ENCODE assay signal across 1 cellular context in genomic region chr16:23149267-23149992, GRCh38.
TF ChIP-seq lines count a peak whose summit lies in the region.

Gene USP31 (minus strand): TSS chr16:23149452. CDS start chr16:23149270, 182 bp downstream.

TF ChIP-seq in HepG2, 621 proteins besides CTCF, POLR2A, EP300 and RAD21 (continued from another document and continues in another):
- TF ChIP-seq ZNF710 (CRISPR knock-in tag; IDR thresholded peaks at IDR 0.05; ENCODE audit: borderline replicate concordance): peak; percentile 81
- no peak for TF ChIP-seq CCAR2 (optimal IDR thresholded peaks at IDR 0.05; ENCODE audit: low read depth, low read length)
- TF ChIP-seq E2F1 (CRISPR knock-in tag; IDR thresholded peaks at IDR 0.05): peak; percentile 78; the same call in 1 of the 2 replicates
- TF ChIP-seq CENPT (CRISPR knock-in tag; IDR thresholded peaks at IDR 0.05; ENCODE audit: low read depth): no peak
- no peak; the same call in 1 of the 2 replicates for TF ChIP-seq ZNF766 (CRISPR knock-in tag; IDR thresholded peaks at IDR 0.05; ENCODE audit: borderline replicate concordance)
- no peak for TF ChIP-seq KDM5A (IDR thresholded peaks at IDR 0.05; ENCODE audit: borderline replicate concordance, low read length)
- TF ChIP-seq MEIS1 (CRISPR knock-in tag; IDR thresholded peaks at IDR 0.05; ENCODE audit: borderline replicate concordance): peak; percentile 74; the same call in 1 of the 2 replicates
- TF ChIP-seq HNRNPUL1 (IDR thresholded peaks at IDR 0.05; ENCODE audit: low read depth, low read length): no peak
- peak; percentile 19; the same call in 1 of the 2 replicates for TF ChIP-seq ATF3 (CRISPR knock-in tag; IDR thresholded peaks at IDR 0.05)
- no peak for TF ChIP-seq CC2D1A (CRISPR knock-in tag; IDR thresholded peaks at IDR 0.05)
- peak; percentile 72; the same call in 1 of the 2 replicates for TF ChIP-seq ZNF749 (CRISPR knock-in tag; IDR thresholded peaks at IDR 0.05; ENCODE audit: borderline replicate concordance)
- no peak for TF ChIP-seq STAT6 (CRISPR knock-in tag; IDR thresholded peaks at IDR 0.05; ENCODE audit: borderline replicate concordance)
- peak; percentile 49; the same call in 1 of the 2 replicates for TF ChIP-seq MYPOP (CRISPR knock-in tag; IDR thresholded peaks at IDR 0.05)
- TF ChIP-seq MZF1 (CRISPR knock-in tag; IDR thresholded peaks at IDR 0.05; ENCODE audit: borderline replicate concordance): no peak
- no peak for TF ChIP-seq TP53 (CRISPR knock-in tag; conservative IDR thresholded peaks at IDR 0.05)
- peak; percentile 91 for TF ChIP-seq TFDP1 (CRISPR knock-in tag; IDR thresholded peaks at IDR 0.05; ENCODE audit: borderline replicate concordance)
- TF ChIP-seq ZNF280B (CRISPR knock-in tag; IDR thresholded peaks at IDR 0.05; ENCODE audit: borderline replicate concordance): peak; percentile 98
- TF ChIP-seq FOXP1 (IDR thresholded peaks at IDR 0.05): no peak
- TF ChIP-seq FOXP1 (CRISPR knock-in tag; IDR thresholded peaks at IDR 0.05): peak; percentile 44; the same call in 1 of the 2 replicates
- TF ChIP-seq TCF7L2 (IDR thresholded peaks at IDR 0.05; ENCODE audit: low read depth, low read length): no peak
- no peak for TF ChIP-seq MIXL1 (CRISPR knock-in tag; IDR thresholded peaks at IDR 0.05)
- peak; percentile 78; the same call in 1 of the 2 replicates for TF ChIP-seq HNF1B (CRISPR knock-in tag; IDR thresholded peaks at IDR 0.05)
- peak; percentile 88; the same call in 1 of the 2 replicates for TF ChIP-seq FOXK1 (CRISPR knock-in tag; IDR thresholded peaks at IDR 0.05; ENCODE audit: borderline replicate concordance, low read depth)
- TF ChIP-seq ZNF562 (CRISPR knock-in tag; IDR thresholded peaks at IDR 0.05; ENCODE audit: borderline replicate concordance): no peak
- TF ChIP-seq DNMT1 (CRISPR knock-in tag; IDR thresholded peaks at IDR 0.05): peak; percentile 89
- peak; percentile 87; the same call in 1 of the 2 replicates for TF ChIP-seq ZNF124 (CRISPR knock-in tag; IDR thresholded peaks at IDR 0.05)
- TF ChIP-seq ZHX2 (IDR thresholded peaks at IDR 0.05; ENCODE audit: low read depth): peak; percentile 98
- TF ChIP-seq ZHX2 (CRISPR knock-in tag; IDR thresholded peaks at IDR 0.05; ENCODE audit: borderline replicate concordance): no peak
- no peak for TF ChIP-seq TCF7 (IDR thresholded peaks at IDR 0.05; ENCODE audit: low read depth)
- no peak for TF ChIP-seq BRF2 (CRISPR knock-in tag; IDR thresholded peaks at IDR 0.05)
- TF ChIP-seq ZNF619 (CRISPR knock-in tag; IDR thresholded peaks at IDR 0.05): peak; percentile 92
- TF ChIP-seq USF2 (IDR thresholded peaks at IDR 0.05; ENCODE audit: low read depth, low read length): peak; percentile 90
- TF ChIP-seq USF2 (CRISPR knock-in tag; IDR thresholded peaks at IDR 0.05; ENCODE audit: borderline replicate concordance): peak; percentile 89; the same call in 1 of the 2 replicates
- no peak for TF ChIP-seq ONECUT2 (CRISPR knock-in tag; IDR thresholded peaks at IDR 0.05)
- no peak; the same call in 1 of the 2 replicates for TF ChIP-seq ZNF740 (CRISPR knock-in tag; IDR thresholded peaks at IDR 0.05)
- TF ChIP-seq ELF1 (CRISPR knock-in tag; IDR thresholded peaks at IDR 0.05): peak; percentile 83
